28 cellular contexts compared by ENCODE assay signal in genomic region chr9:3946840-3947239, GRCh38.
"Had no signal": no experiment of that assay in that cellular context is flagged by ENCODE, and none has a peak within 500 bp of the region (broad histone marks: within the 10 kb centered on the region; RNA-seq: fewer than 3 reads in every experiment).

No MANE protein-coding gene starts in this region.

- H3K27me3 ChIP-seq: colonic mucosa, esophagus squamous epithelium, left lung, pancreas, uterus had no signal

- H3K36me3 ChIP-seq: colonic mucosa, esophagus squamous epithelium, left lung, lower lobe of right lung, pancreas, prostate gland, uterus, WERI-Rb-1 had no signal

- H3K9me3 ChIP-seq: colonic mucosa, esophagus squamous epithelium, left lung, lower lobe of right lung, mucosa of descending colon, pancreas, prostate gland, uterus had no signal

- H3K4me3 ChIP-seq: colonic mucosa, esophagus squamous epithelium, left lung, lower lobe of right lung, mucosa of descending colon, pancreas, prostate gland, smooth muscle cell, uterus had no signal

- H3K4me1 ChIP-seq: colonic mucosa, pancreas, prostate gland had no signal

- H3K4me2 ChIP-seq: smooth muscle cell had no signal

- H3K27ac ChIP-seq: colonic mucosa, epithelial cell of prostate, esophagus squamous epithelium, lower lobe of right lung, pancreas, prostate gland, uterus, WERI-Rb-1 had no signal

- ATAC-seq: left lung; lower lobe of right lung; mucosa of descending colon; natural killer cell treated with Interleukin-12 subunit alpha and Interleukin-12 subunit beta and Interleukin-15 and Interleukin-18, amount 100 ng/mL, for 72 hours; pancreas; stimulated activated memory B cell treated with anti-CD40 and anti-IgM and Interleukin-4, amounts not matched to agents 10 μg/mL and 1 μg/mL and 100 μg/mL, for 72 hours; stimulated activated naive CD8-positive, alpha-beta T cell treated with anti-CD3 and anti-CD28 coated beads, Interleukin-15, amount 100 ng/mL, for 72 hours had no signal

- DNase-seq: activated CD4-positive, alpha-beta memory T cell treated with anti-CD3 and anti-CD28 coated beads for 36 hours; activated CD4-positive, alpha-beta T cell treated with anti-CD3 and anti-CD28 coated beads, Interleukin-2, amount 10 ng/mL, durations not matched to agents 24 days and 14 days; activated CD4-positive, CD25-positive, alpha-beta regulatory T cell treated with anti-CD3 and anti-CD28 coated beads, Interleukin-2, amount 50 U/mL, for 72 hours; activated CD8-positive, alpha-beta memory T cell treated with anti-CD3 and anti-CD28 coated beads, Interleukin-2, amount 50 U/mL, for 48 hours; activated T-cell treated with anti-CD3 and anti-CD28 coated beads, Interleukin-2, amount 50 U/mL, for 24 hours; cerebellar nuclear complex; colonic mucosa; effector CD8-positive, alpha-beta T cell; esophagus squamous epithelium; foreskin melanocyte; lower lobe of right lung; mucosa of descending colon; retina; stimulated activated CD4-positive, alpha-beta T cell treated with anti-CD3 and anti-CD28 coated beads, Interleukin-1b, Interleukin-23, amount 100 ng/mL, for 48 hours; stimulated activated CD4-positive, alpha-beta T cell treated with anti-CD3 and anti-CD28 coated beads, Interleukin-4, amount 100 ng/mL, for 4 hours; stimulated activated CD8-positive, alpha-beta memory T cell treated with anti-CD3 and anti-CD28 coated beads, Interleukin-4, amount 100 ng/mL, for 48 hours; stimulated activated naive CD8-positive, alpha-beta T cell treated with anti-CD3 and anti-CD28 coated beads, Interleukin-15, amount 100 ng/mL, for 72 hours; substantia nigra; T-helper 9 cell; uterus; WERI-Rb-1 had no signal
